In the genomic region with DNA sequence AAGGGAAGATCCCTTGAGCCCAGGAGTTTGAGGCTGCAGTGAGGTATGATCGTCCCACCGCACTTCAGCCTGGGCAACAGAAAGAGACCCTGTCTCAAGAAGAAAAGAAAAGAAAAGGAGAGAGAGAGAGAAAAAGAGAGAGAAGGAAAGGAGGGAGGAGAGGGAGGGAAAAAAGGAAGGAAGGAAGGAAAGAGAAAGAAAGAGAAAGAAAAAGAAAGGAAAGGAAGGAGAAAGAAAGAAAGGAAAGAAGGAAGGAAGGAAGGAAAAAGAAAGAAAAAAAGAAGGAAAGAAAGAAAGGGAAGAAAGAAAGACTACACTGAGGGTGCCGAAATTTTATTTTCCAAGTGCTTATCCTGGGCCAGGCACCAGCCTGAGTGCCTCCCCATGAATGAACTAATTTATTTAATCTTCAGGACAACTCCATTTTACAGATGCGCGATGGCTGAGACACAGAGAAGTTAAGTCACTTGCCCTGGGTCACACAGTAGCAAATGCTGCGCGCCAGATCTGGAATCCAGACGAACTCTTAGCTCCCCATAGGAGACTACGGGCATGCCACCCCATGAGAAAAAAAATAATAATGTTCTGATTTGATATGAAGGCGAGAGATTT, we compare ENCODE assay signal across 11 cellular contexts. TPM values are rescaled to one million over a fixed set of nuclear protein-coding genes. Genes with fewer than 3 reads are reported as not detected.
DNase-seq lines count a peak whose midpoint lies in the region; ATAC-seq, FAIRE-seq and TF ChIP-seq lines count a peak whose summit lies in the region.
"Had no signal": no experiment of that assay in that cellular context is flagged by ENCODE, and none has a peak within 500 bp of the region (broad histone marks: within the 10 kb centered on the region; RNA-seq: fewer than 3 reads in every experiment).

No MANE protein-coding gene starts in this region.

- H3K27me3 ChIP-seq in mesendoderm (ENCODE audit: insufficient read depth, low read length, poor library complexity) (peaks cover 12% of the 10 kb centered on the region), thoracic aorta (replicated peaks; ENCODE audit: insufficient read depth) (no peaks in the 10 kb centered on the region)
- H3K27me3 ChIP-seq: SJSA1 had no signal

- no peaks in the 10 kb centered on the region for H3K79me1 ChIP-seq in mesendoderm (ENCODE audit: low read length)

- H4K8ac ChIP-seq in mesendoderm (ENCODE audit: low read depth, low read length) = no peak overlapping the region

- H3K36me3 Mint-ChIP-seq in chondrocyte (ENCODE audit: low read depth) = peaks cover 6% of the 10 kb centered on the region
- no peaks in the 10 kb centered on the region for H3K36me3 Mint-ChIP-seq in activated CD4-positive, alpha-beta memory T cell treated with anti-CD3 and anti-CD28 coated beads, Interleukin-2, amount 10 ng/mL, durations not matched to agents 7 days and 5 days (ENCODE audit: low read depth)
- H3K36me3 Mint-ChIP-seq: memory B cell had no signal

- H2BK120ac ChIP-seq in mesendoderm (ENCODE audit: low read depth, low read length) = no peak overlapping the region

- H2BK5ac ChIP-seq in mesendoderm (ENCODE audit: low read length) = no peak overlapping the region

- POLR2A ChIA-PET in activated CD4-positive, alpha-beta memory T cell treated with anti-CD3 and anti-CD28 coated beads, Interleukin-2, amount 10 ng/mL, durations not matched to agents 7 days and 5 days (lab: Charles Lee) = interaction anchor here (1.2 to 1.6 kb wide), 2 partner anchors 10 to 22 kb away, joined by 3 read pairs; a partner anchor contains a TSS

- TF ChIP-seq CTCF in chondrocyte (IDR thresholded peaks at IDR 0.05) (no peak), thoracic aorta (IDR thresholded peaks at IDR 0.05) (no peak)

- H4K5ac ChIP-seq in mesendoderm (ENCODE audit: low read length) = no peak overlapping the region

- no peak overlapping the region for H3K4ac ChIP-seq in mesendoderm (ENCODE audit: low read depth, low read length)

- H3K9ac ChIP-seq in mesendoderm (ENCODE audit: low read length) = no peak overlapping the region

- no peak overlapping the region for H2AK5ac ChIP-seq in mesendoderm (ENCODE audit: low read length)

- no peak overlapping the region for H3K18ac ChIP-seq in mesendoderm (ENCODE audit: low read length)

- H3K23ac ChIP-seq in mesendoderm (ENCODE audit: low read length) = no peak overlapping the region

- no peak for FAIRE-seq in HTR-8/SVneo (lab: Jason Lieb, UNC)

- H3K4me1 Mint-ChIP-seq in chondrocyte (ENCODE audit: low read depth) = peaks cover 30% of the 10 kb centered on the region
- H3K4me1 Mint-ChIP-seq in activated CD4-positive, alpha-beta memory T cell treated with anti-CD3 and anti-CD28 coated beads, Interleukin-2, amount 10 ng/mL, durations not matched to agents 7 days and 5 days = peaks cover 14% of the 10 kb centered on the region

- no peaks in the 10 kb centered on the region for H3K27me3 Mint-ChIP-seq in chondrocyte (ENCODE audit: low read depth)
- H3K27me3 Mint-ChIP-seq in activated CD4-positive, alpha-beta memory T cell treated with anti-CD3 and anti-CD28 coated beads, Interleukin-2, amount 10 ng/mL, durations not matched to agents 7 days and 5 days = peaks cover 47% of the 10 kb centered on the region

- peak overlapping the region; percentile 60 for H3K56ac ChIP-seq in mesendoderm (ENCODE audit: low read length)

- no peaks in the 10 kb centered on the region for H3K79me2 ChIP-seq in mesendoderm (ENCODE audit: control insufficient read depth, insufficient read depth, low read length)

- peak overlapping the region; percentile 59 for H3K27ac Mint-ChIP-seq in chondrocyte (ENCODE audit: unreplicated experiment)
- H3K27ac Mint-ChIP-seq in activated CD4-positive, alpha-beta memory T cell treated with anti-CD3 and anti-CD28 coated beads, Interleukin-2, amount 10 ng/mL, durations not matched to agents 7 days and 5 days = no peak overlapping the region
- H3K27ac Mint-ChIP-seq: activated CD4-positive, alpha-beta T cell treated with anti-CD3 and anti-CD28 coated beads, Interleukin-2, amount 10 ng/mL, durations not matched to agents 7 days and 5 days; memory B cell had no signal

- no CpG with 5 or more reads among the region's 10 CpGs for WGBS in mesendoderm (ENCODE audit: extremely low coverage, insufficient coverage, low lambda C conversion rate)

- H3K27ac ChIP-seq in mesendoderm (ENCODE audit: low read depth, low read length) = no peak overlapping the region
- H3K27ac ChIP-seq in thoracic aorta = peak overlapping the region in 1 of 2 donors; percentile 82
- H3K27ac ChIP-seq: SJSA1 had no signal

- no peak overlapping the region for H2BK15ac ChIP-seq in mesendoderm (replicated peaks; ENCODE audit: low read depth)

- H3K9me3 ChIP-seq in thoracic aorta = no peaks in the 10 kb centered on the region
- H3K9me3 ChIP-seq: SJSA1 had no signal

- H3K4me3 ChIP-seq in mesendoderm (ENCODE audit: low read length) (no peak overlapping the region), thoracic aorta (peak overlapping the region; percentile 80)
- H3K4me3 ChIP-seq: SJSA1 had no signal

- no peaks in the 10 kb centered on the region for H3K9me3 Mint-ChIP-seq in chondrocyte (ENCODE audit: low read depth)
- H3K9me3 Mint-ChIP-seq in activated CD4-positive, alpha-beta memory T cell treated with anti-CD3 and anti-CD28 coated beads, Interleukin-2, amount 10 ng/mL, durations not matched to agents 7 days and 5 days = no peaks in the 10 kb centered on the region
- H3K9me3 Mint-ChIP-seq: activated CD4-positive, alpha-beta T cell treated with anti-CD3 and anti-CD28 coated beads, Interleukin-2, amount 10 ng/mL, durations not matched to agents 7 days and 5 days; memory B cell had no signal

- peak; percentile 38 for DNase-seq in activated effector memory CD4-positive, alpha-beta T cell treated with anti-CD3 and anti-CD28 coated beads, Interleukin-2, amount 50 U/mL, for 16 hours
- no peak for DNase-seq in activated effector memory CD4-positive, alpha-beta T cell treated with Interleukin-2 at 50 U/mL for 16 hours
- DNase-seq in chondrocyte (ENCODE audit: low spot score) = peak; percentile 6
- DNase-seq in mesendoderm = no peak
- DNase-seq in thoracic aorta (ENCODE audit: low spot score) = no peak
- no peak for DNase-seq in HTR-8/SVneo (ENCODE audit: insufficient read length, low spot score)
- no peak for DNase-seq in activated CD4-positive, alpha-beta memory T cell treated with anti-CD3 and anti-CD28 coated beads, Interleukin-2, amount 10 ng/mL, durations not matched to agents 7 days and 5 days
- no peak for DNase-seq in cortex of kidney (lab: John Stamatoyannopoulos, UW)
- DNase-seq: activated CD4-positive, alpha-beta T cell treated with anti-CD3 and anti-CD28 coated beads, Interleukin-2, amount 10 ng/mL, durations not matched to agents 7 days and 5 days had no signal

- peak overlapping the region; percentile 77 for H3K4me3 Mint-ChIP-seq in chondrocyte (ENCODE audit: unreplicated experiment)
- no peak overlapping the region for H3K4me3 Mint-ChIP-seq in activated CD4-positive, alpha-beta memory T cell treated with anti-CD3 and anti-CD28 coated beads, Interleukin-2, amount 10 ng/mL, durations not matched to agents 7 days and 5 days
- H3K4me3 Mint-ChIP-seq: activated CD4-positive, alpha-beta T cell treated with anti-CD3 and anti-CD28 coated beads, Interleukin-2, amount 10 ng/mL, durations not matched to agents 7 days and 5 days; memory B cell had no signal

- ATAC-seq in thoracic aorta (ENCODE audit: insufficient number of reproducible peaks, low FRiP score, low read depth) = no peak

- no peaks in the 10 kb centered on the region for H3K36me3 ChIP-seq in mesendoderm (ENCODE audit: control insufficient read depth, insufficient read depth, low read length)
- H3K36me3 ChIP-seq in thoracic aorta = no peaks in the 10 kb centered on the region
- H3K36me3 ChIP-seq: SJSA1 had no signal

- H3K4me1 ChIP-seq in mesendoderm (ENCODE audit: control insufficient read depth, low read depth, low read length) (no peaks in the 10 kb centered on the region), thoracic aorta (ENCODE audit: control insufficient read depth in 1 of 2, low read depth in 2 of 2) (peaks cover 3 to 24% of the 10 kb centered on the region in 2 donors)

- CTCF ChIA-PET in activated CD4-positive, alpha-beta memory T cell treated with anti-CD3 and anti-CD28 coated beads, Interleukin-2, amount 10 ng/mL, durations not matched to agents 7 days and 5 days (lab: Charles Lee) = interaction anchor here (1.6 kb wide), 1 partner anchor 11 kb away, joined by 3 read pairs; no protein-coding TSS in a partner anchor

- H3K4me2 ChIP-seq in mesendoderm (ENCODE audit: low read length) = no peak overlapping the region

RNA-seq across cellular contexts. Expression of a gene that starts 2.7 kb away (rescaled TPM):
- total RNA-seq in chondrocyte (62.9 to 66.4 TPM (median 66.4 TPM) in 3 replicates), thoracic aorta (10 to 100 TPM; 41.2 to 55.9 TPM)
- polyA plus RNA-seq in mesendoderm (2013, experiment 1 of 2) = 0.67 TPM
- polyA plus RNA-seq in mesendoderm (2013, experiment 2 of 2) = 1.9 TPM
- not detected for total RNA-seq in activated CD4-positive, alpha-beta memory T cell treated with anti-CD3 and anti-CD28 coated beads, Interleukin-2, amount 10 ng/mL, durations not matched to agents 7 days and 5 days
- total RNA-seq: activated CD4-positive, alpha-beta T cell treated with anti-CD3 and anti-CD28 coated beads, Interleukin-2, amount 10 ng/mL, durations not matched to agents 7 days and 5 days had no signal

RNA-seq across cellular contexts. Expression of a gene that starts 6.8 kb away (rescaled TPM):
- total RNA-seq in chondrocyte (10.2 to 14.8 TPM (median 13.2 TPM) in 3 replicates), thoracic aorta (10 to 100 TPM in 1 of 2 donors, 1 to 10 TPM in 1; 8.5 to 14.4 TPM)
- 0.72 TPM for polyA plus RNA-seq in mesendoderm (2013, experiment 1 of 2)
- 0.88 TPM for polyA plus RNA-seq in mesendoderm (2013, experiment 2 of 2)
- total RNA-seq in activated CD4-positive, alpha-beta memory T cell treated with anti-CD3 and anti-CD28 coated beads, Interleukin-2, amount 10 ng/mL, durations not matched to agents 7 days and 5 days = 1 to 10 TPM; 8.5 to 8.7 TPM

RNA-seq across cellular contexts. Expression of a gene that starts 21.4 kb away (rescaled TPM):
- total RNA-seq in chondrocyte (110 to 166 TPM (median 116 TPM) in 3 replicates), thoracic aorta (100 to 1,000 TPM; 282 to 305 TPM)
- polyA plus RNA-seq in mesendoderm (2013, experiment 1 of 2) = 54.1 TPM
- polyA plus RNA-seq in mesendoderm (2013, experiment 2 of 2) = 54.1 TPM
- total RNA-seq in activated CD4-positive, alpha-beta memory T cell treated with anti-CD3 and anti-CD28 coated beads, Interleukin-2, amount 10 ng/mL, durations not matched to agents 7 days and 5 days = 100 to 1,000 TPM; 231 to 233 TPM

RNA-seq across cellular contexts. Expression of a gene that starts 32.2 kb away (rescaled TPM):
- total RNA-seq in chondrocyte = not detected in 3 replicates
- polyA plus RNA-seq in mesendoderm (2013, experiment 1 of 2) = not detected
- polyA plus RNA-seq in mesendoderm (2013, experiment 2 of 2) = not detected
- total RNA-seq in thoracic aorta = not detected
- 1 to 10 TPM; 2.4 to 3.8 TPM for total RNA-seq in activated CD4-positive, alpha-beta memory T cell treated with anti-CD3 and anti-CD28 coated beads, Interleukin-2, amount 10 ng/mL, durations not matched to agents 7 days and 5 days
- total RNA-seq: SJSA1 had no signal

RNA-seq across cellular contexts. Expression of a gene that starts 55.1 kb away (rescaled TPM):
- 0.49 TPM in 1 of 3 replicates, not detected in the others for total RNA-seq in chondrocyte
- polyA plus RNA-seq in mesendoderm (2013, experiment 1 of 2) = 3.2 TPM
- polyA plus RNA-seq in mesendoderm (2013, experiment 2 of 2) = 3.0 TPM
- total RNA-seq in thoracic aorta = not detected
- total RNA-seq in activated CD4-positive, alpha-beta memory T cell treated with anti-CD3 and anti-CD28 coated beads, Interleukin-2, amount 10 ng/mL, durations not matched to agents 7 days and 5 days = under 1 TPM; 0.53 to 0.68 TPM
- total RNA-seq: SJSA1 had no signal

Comparison
In these comparisons a context has a peak if more than half of its experiments do, and no peak if none do; other contexts are left out.
1. DNase-seq: peak in activated effector memory CD4-positive, alpha-beta T cell treated with anti-CD3 and anti-CD28 coated beads, Interleukin-2, amount 50 U/mL, for 16 hours (single experiment) and chondrocyte (single experiment); none in activated effector memory CD4-positive, alpha-beta T cell treated with Interleukin-2 at 50 U/mL for 16 hours (single experiment), mesendoderm (single experiment), thoracic aorta (single experiment), HTR-8/SVneo (single experiment), activated CD4-positive, alpha-beta memory T cell treated with anti-CD3 and anti-CD28 coated beads, Interleukin-2, amount 10 ng/mL, durations not matched to agents 7 days and 5 days (single experiment) and cortex of kidney (single experiment).
2. RNA of a gene that starts 2.7 kb away (total RNA-seq): 62.9 to 66.4 TPM in chondrocyte and 41.2 to 55.9 TPM in thoracic aorta; not detected in activated CD4-positive, alpha-beta memory T cell treated with anti-CD3 and anti-CD28 coated beads, Interleukin-2, amount 10 ng/mL, durations not matched to agents 7 days and 5 days; every median in the first group is over 10 times any median in the second.